Comparison of ENCODE assay signal across 10 cellular contexts in genomic region chr9:69181908-69182353, GRCh38. TPM values are rescaled to one million over a fixed set of nuclear protein-coding genes. Genes with fewer than 3 reads are reported as not detected.
DNase-seq lines count a peak whose midpoint lies in the region; ATAC-seq and TF ChIP-seq lines count a peak whose summit lies in the region.
"Had no signal": no experiment of that assay in that cellular context is flagged by ENCODE, and none has a peak within 500 bp of the region (broad histone marks: within the 10 kb centered on the region; RNA-seq: fewer than 3 reads in every experiment).

No MANE protein-coding gene starts in this region.

- H3K27ac ChIP-seq in layer of hippocampus (ENCODE audit: low read depth, low read length) (peak overlapping the region; percentile 71), tibial artery (peak overlapping the region; percentile 14 to 45), prostate gland (no peak overlapping the region)

- H3K4me1 Mint-ChIP-seq in T-helper 1 cell treated with Interleukin-12 subunit alpha and Interleukin-12 subunit beta and Interleukin-4 antibody, amounts not matched to agents 30 μg/mL and 1 μg/mL, for 36 hours (ENCODE audit: low read depth), result peaks cover 37% of the 10 kb centered on the region

- H3K4me1 ChIP-seq in tibial artery (peaks cover 4 to 64% (median 27%) of the 10 kb centered on the region in 4 donors), prostate gland (replicated peaks) (no peaks in the 10 kb centered on the region)

- H3K27me3 Mint-ChIP-seq in T-helper 1 cell treated with Interleukin-12 subunit alpha and Interleukin-12 subunit beta and Interleukin-4 antibody, amounts not matched to agents 30 μg/mL and 1 μg/mL, for 36 hours (ENCODE audit: low read depth), result no peaks in the 10 kb centered on the region

- no peaks in the 10 kb centered on the region for H3K9me3 ChIP-seq in tibial artery
- no peaks in the 10 kb centered on the region for H3K9me3 ChIP-seq in prostate gland

- no peak for ATAC-seq in GM19397 (IDR thresholded peaks at IDR 0.05; ENCODE audit: unreplicated experiment)

- no peak for DNase-seq in T-helper 1 cell
- peak in 29 of 56 donors; percentile 7 to 67 (median 27) for DNase-seq in amygdala (lab: John Stamatoyannopoulos, UW)
- DNase-seq in tibial artery, result no peak
- no peak for DNase-seq in NCI-H146 (lab: John Stamatoyannopoulos, UW)
- no peak for DNase-seq in prostate gland (ENCODE audit: low spot score)
- DNase-seq: NCI-H2081 had no signal

- H3K9me3 Mint-ChIP-seq in T-helper 1 cell treated with Interleukin-12 subunit alpha and Interleukin-12 subunit beta and Interleukin-4 antibody, amounts not matched to agents 30 μg/mL and 1 μg/mL, for 36 hours, result no peaks in the 10 kb centered on the region
- H3K9me3 Mint-ChIP-seq: neural crest cell had no signal

- intact Hi-C loops in tibial artery (cut with DNase I; ENCODE audit: low total_unique reads) (no loop called here), prostate gland (cut with DNase I) (loop anchor here (10.0 kb wide), 1 partner anchor 47 kb away; no protein-coding TSS in a partner anchor)

- no peak for TF ChIP-seq POLR2A in prostate gland (IDR thresholded peaks at IDR 0.05)

- TF ChIP-seq CTCF in tibial artery (IDR thresholded peaks at IDR 0.05) (no peak), prostate gland (IDR thresholded peaks at IDR 0.05) (no peak)

- H3K36me3 Mint-ChIP-seq in T-helper 1 cell treated with Interleukin-12 subunit alpha and Interleukin-12 subunit beta and Interleukin-4 antibody, amounts not matched to agents 30 μg/mL and 1 μg/mL, for 36 hours (ENCODE audit: low read depth), result peaks cover 5% of the 10 kb centered on the region

- H3K4me3 ChIP-seq in tibial artery (no peak overlapping the region), prostate gland (no peak overlapping the region)

- H3K36me3 ChIP-seq in tibial artery, result no peaks in the 10 kb centered on the region
- H3K36me3 ChIP-seq in prostate gland, result no peaks in the 10 kb centered on the region

- peak overlapping the region; percentile 27 for H3K4me3 Mint-ChIP-seq in T-helper 1 cell treated with Interleukin-12 subunit alpha and Interleukin-12 subunit beta and Interleukin-4 antibody, amounts not matched to agents 30 μg/mL and 1 μg/mL, for 36 hours
- H3K4me3 Mint-ChIP-seq: neural crest cell had no signal

- 63% methylated on average over 4 of the region's 4 CpGs for WGBS in prostate gland

- peak overlapping the region; percentile 13 for H3K27ac Mint-ChIP-seq in T-helper 1 cell treated with Interleukin-12 subunit alpha and Interleukin-12 subunit beta and Interleukin-4 antibody, amounts not matched to agents 30 μg/mL and 1 μg/mL, for 36 hours

- H3K27me3 ChIP-seq in layer of hippocampus (ENCODE audit: control insufficient read depth, insufficient read depth, low read length) (no peaks in the 10 kb centered on the region), tibial artery (no peaks in the 10 kb centered on the region), prostate gland (replicated peaks; ENCODE audit: insufficient read depth) (no peaks in the 10 kb centered on the region)

RNA-seq across cellular contexts. Expression of gene TJP2, which starts 7.9 kb away (rescaled TPM):
- total RNA-seq in prostate gland, result 100 to 1,000 TPM; 117 to 166 TPM

Comparison
In these comparisons a context has a peak if more than half of its experiments do, and no peak if none do; other contexts are left out.
1. DNase-seq: peak in amygdala (29 of 56); none in T-helper 1 cell (0 of 5), tibial artery (0 of 2), NCI-H146 (single experiment) and prostate gland (single experiment).
2. H3K27ac ChIP-seq: peak in layer of hippocampus (single experiment) and tibial artery (2 of 2); none in prostate gland (0 of 2).